Comparison of ENCODE assay signal across 11 cellular contexts in genomic region chr6:41469156-41469950, GRCh38.
DNase-seq lines count a peak whose midpoint lies in the region; ATAC-seq and TF ChIP-seq lines count a peak whose summit lies in the region.
"Had no signal": no experiment of that assay in that cellular context is flagged by ENCODE, and none has a peak within 500 bp of the region (broad histone marks: within the 10 kb centered on the region; RNA-seq: fewer than 3 reads in every experiment).

No MANE protein-coding gene starts in this region.

- peak overlapping the region in 3 of 8 donors; percentile 5 to 77 (median 18) for H3K27ac Mint-ChIP-seq in CD8-positive, alpha-beta memory T cell
- no peak overlapping the region for H3K27ac Mint-ChIP-seq in nephron progenitor cell

- H3K79me1 ChIP-seq in IMR-90 (ENCODE audit: low read depth in 1 of 2, low read length in 2 of 2) = no peaks in the 10 kb centered on the region

- WGBS in IMR-90 (ENCODE audit: extremely low coverage in 2 of 2, insufficient read length in 1 of 2), 2 experiments = 54% methylated on average over 5 of the region's 16 CpGs; no CpG with 5 or more reads in 1 of the 2 experiments

- H3K18ac ChIP-seq in IMR-90 (ENCODE audit: low read depth, low read length) = no peak overlapping the region

- no peak overlapping the region for H4K5ac ChIP-seq in IMR-90 (ENCODE audit: low read depth, low read length)

- no peak overlapping the region for H2BK15ac ChIP-seq in IMR-90 (ENCODE audit: low read depth, low read length)

- no peak overlapping the region for H4K91ac ChIP-seq in IMR-90 (ENCODE audit: insufficient read depth, low read depth, low read length)

- H2BK20ac ChIP-seq in IMR-90 (ENCODE audit: low read depth, low read length) = no peak overlapping the region

- H3K36me3 ChIP-seq in CD8-positive, alpha-beta memory T cell (ENCODE audit: insufficient read depth, low read length) = no peaks in the 10 kb centered on the region
- H3K36me3 ChIP-seq in IMR-90 (ENCODE audit: control insufficient read depth, insufficient read depth, low read length) = no peaks in the 10 kb centered on the region
- no peaks in the 10 kb centered on the region for H3K36me3 ChIP-seq in endocrine pancreas (ENCODE audit: control insufficient read depth, insufficient read depth, low read length)
- no peaks in the 10 kb centered on the region for H3K36me3 ChIP-seq in MG63

- H2BK120ac ChIP-seq in IMR-90 (ENCODE audit: low read depth, low read length) = no peak overlapping the region

- H3K27me3 Mint-ChIP-seq in CD8-positive, alpha-beta memory T cell = peaks cover 45 to 76% of the 10 kb centered on the region in 2 donors
- H3K27me3 Mint-ChIP-seq in nephron progenitor cell (ENCODE audit: low read depth, poor library complexity) = peaks cover 74% of the 10 kb centered on the region

- H3K36me3 Mint-ChIP-seq in CD8-positive, alpha-beta memory T cell = no peaks in the 10 kb centered on the region
- H3K36me3 Mint-ChIP-seq in nephron progenitor cell (ENCODE audit: low read depth) = no peaks in the 10 kb centered on the region

- dilution Hi-C loops in IMR-90 (cut with HindIII; ENCODE audit: low sequenced_read_pairs, unreplicated experiment) = no loop called here

- intact Hi-C loops in IMR-90 (cut with micrococcal nuclease) = no loop called here

- peak overlapping the region; percentile 46 to 91 (median 72) for H3K4me3 Mint-ChIP-seq in CD8-positive, alpha-beta memory T cell
- H3K4me3 Mint-ChIP-seq in nephron progenitor cell = peak overlapping the region; percentile 80

- no peak overlapping the region for H3K4me3 ChIP-seq in CD8-positive, alpha-beta memory T cell (ENCODE audit: low read length)
- H3K4me3 ChIP-seq in IMR-90 (ENCODE audit: insufficient read depth, low read depth, low read length) (no peak overlapping the region), endocrine pancreas (ENCODE audit: control insufficient read depth, insufficient read depth, low read length) (peak overlapping the region; percentile 22), MG63 (no peak overlapping the region)

- no peak overlapping the region for H3K14ac ChIP-seq in IMR-90 (replicated peaks; ENCODE audit: low read depth, low read length)

- TF ChIP-seq RAD21 in IMR-90 (IDR thresholded peaks at IDR 0.05; ENCODE audit: low read length) = no peak

- H2AFZ ChIP-seq in IMR-90 (replicated peaks; ENCODE audit: low read length, poor library complexity) = peak overlapping the region; percentile 72

- no peak for DNase-seq in CD8-positive, alpha-beta memory T cell
- DNase-seq in IMR-90 = no peak
- no peak for DNase-seq in nephron progenitor cell
- no peak for DNase-seq in MG63
- no peak for DNase-seq in stimulated activated CD4-positive, alpha-beta T cell treated with anti-CD3 and anti-CD28 coated beads, Interleukin-4, amount 100 ng/mL, for 24 hours
- no peak for DNase-seq in stimulated activated naive CD4-positive, alpha-beta T cell (lab: John Stamatoyannopoulos, UW)
- DNase-seq in DMS79 (lab: John Stamatoyannopoulos, UW) = no peak
- DNase-seq: foreskin melanocyte, NCI-H187, nucleus accumbens had no signal

- TF ChIP-seq CTCF in IMR-90 (conservative IDR thresholded peaks at IDR 0.05; ENCODE audit: low read depth, low read length) (no peak), nephron progenitor cell (IDR thresholded peaks at IDR 0.05) (no peak)

- POLR2A ChIA-PET in CD8-positive, alpha-beta memory T cell (lab: Charles Lee) = no interaction called here
- POLR2A ChIA-PET in IMR-90 (lab: Charles Lee; ENCODE audit: unreplicated experiment) = no interaction called here

- no peak overlapping the region for H2BK5ac ChIP-seq in IMR-90 (ENCODE audit: low read depth, low read length, poor library complexity, severe bottlenecking)

- no peak overlapping the region for H3K9ac ChIP-seq in IMR-90 (ENCODE audit: low read depth, low read length)
- peak overlapping the region; percentile 32 for H3K9ac ChIP-seq in endocrine pancreas (ENCODE audit: control insufficient read depth, insufficient read depth, low read length)

- peaks cover 6 to 10% (median 7%) of the 10 kb centered on the region in 3 donors for H3K4me1 Mint-ChIP-seq in CD8-positive, alpha-beta memory T cell
- peaks cover 62% of the 10 kb centered on the region for H3K4me1 Mint-ChIP-seq in nephron progenitor cell

- H2AK9ac ChIP-seq in IMR-90 (replicated peaks; ENCODE audit: low read depth, low read length, poor library complexity) = no peak overlapping the region

- CTCF ChIA-PET in CD8-positive, alpha-beta memory T cell (lab: Charles Lee) = interaction anchor here (2.0 kb wide), 1 partner anchor 9 kb away, joined by 5 read pairs; no protein-coding TSS in a partner anchor
- CTCF ChIA-PET in IMR-90 (lab: Yijun Ruan, JAX) = no interaction called here

- no peaks in the 10 kb centered on the region for H3K9me3 Mint-ChIP-seq in CD8-positive, alpha-beta memory T cell
- no peaks in the 10 kb centered on the region for H3K9me3 Mint-ChIP-seq in nephron progenitor cell

- no peak overlapping the region; a peak in 1 of 4 replicates for H4K8ac ChIP-seq in IMR-90 (ENCODE audit: low read depth in 2 of 2, low read length in 2 of 2)

- no peak overlapping the region for H3K4ac ChIP-seq in IMR-90 (ENCODE audit: low read depth, low read length)

- no peak overlapping the region for H3K27ac ChIP-seq in CD8-positive, alpha-beta memory T cell (ENCODE audit: low read depth, low read length)
- H3K27ac ChIP-seq in IMR-90 (ENCODE audit: insufficient read depth, low read length) = no peak overlapping the region

- no peaks in the 10 kb centered on the region; the same call in 1 of the 2 replicates for H4K20me1 ChIP-seq in IMR-90 (ENCODE audit: insufficient read depth, low read length)

- H3K27me3 ChIP-seq in CD8-positive, alpha-beta memory T cell (ENCODE audit: insufficient read depth, low read length, poor library complexity, severe bottlenecking) = peaks cover 19% of the 10 kb centered on the region
- H3K27me3 ChIP-seq in IMR-90 (ENCODE audit: control insufficient read depth, insufficient read depth, low read length) = peaks cover 36% of the 10 kb centered on the region
- H3K27me3 ChIP-seq in endocrine pancreas (ENCODE audit: control insufficient read depth, insufficient read depth, low read length) = no peaks in the 10 kb centered on the region
- no peaks in the 10 kb centered on the region for H3K27me3 ChIP-seq in MG63

- TF ChIP-seq POLR2A in IMR-90 (IDR thresholded peaks at IDR 0.05; ENCODE audit: low read depth, low read length) = no peak

- no peak overlapping the region for H3K56ac ChIP-seq in IMR-90 (ENCODE audit: extremely low read depth, insufficient read depth, low read length)

- in situ Hi-C loops in IMR-90 (cut with MboI; ENCODE audit: low sequenced_read_pairs) = loop anchor here (10.0 kb wide), 1 partner anchor 115 kb away; no protein-coding TSS in a partner anchor

- no peak overlapping the region for H3K23ac ChIP-seq in IMR-90 (ENCODE audit: low read depth, low read length)

- H3K9me1 ChIP-seq in IMR-90 (ENCODE audit: insufficient read depth, low read length) = no peaks in the 10 kb centered on the region

- no peak overlapping the region for H2AK5ac ChIP-seq in IMR-90 (ENCODE audit: low read depth, low read length)

- no peaks in the 10 kb centered on the region for H3K4me1 ChIP-seq in CD8-positive, alpha-beta memory T cell (ENCODE audit: insufficient read depth, low read length)
- 0 out of 2 replicates have a peak, but pooled peaks cover 2% of the 10 kb centered on the region for H3K4me1 ChIP-seq in IMR-90 (ENCODE audit: control insufficient read depth, insufficient read depth, low read length)
- H3K4me1 ChIP-seq in endocrine pancreas (ENCODE audit: control insufficient read depth, insufficient read depth, low read length) = no peaks in the 10 kb centered on the region

- no peaks in the 10 kb centered on the region for H3K9me3 ChIP-seq in CD8-positive, alpha-beta memory T cell (ENCODE audit: low read length)
- H3K9me3 ChIP-seq in IMR-90 (ENCODE audit: control insufficient read depth, insufficient read depth, low read length) (no peaks in the 10 kb centered on the region), endocrine pancreas (ENCODE audit: control insufficient read depth, low read length) (no peaks in the 10 kb centered on the region), MG63 (no peaks in the 10 kb centered on the region)

- peak overlapping the region; percentile 31; the same call in 1 of the 2 replicates for H3K4me2 ChIP-seq in IMR-90 (ENCODE audit: low read depth, low read length)

- peak; percentile 29; the same call in 1 of the 2 replicates for ATAC-seq in IMR-90 (ENCODE audit: low read depth)

- no TSS peak for BruUV-seq in IMR-90 (replicated peaks; lab: Mats Ljungman, UMichigan)

TF ChIP-seq in IMR-90, 13 proteins besides CTCF, POLR2A, EP300 and RAD21:
- TF ChIP-seq BHLHE40 (IDR thresholded peaks at IDR 0.05; ENCODE audit: low read depth, low read length) (no peak), CEBPB (IDR thresholded peaks at IDR 0.05; ENCODE audit: low read depth, low read length) (no peak), SMC3 (IDR thresholded peaks at IDR 0.05; ENCODE audit: low read depth, low read length) (no peak), FOS (IDR thresholded peaks at IDR 0.05; ENCODE audit: low read depth, low read length) (no peak)
